Comparison of ENCODE assay signal across 17 cellular contexts in genomic region chr5:82881571-82882200, GRCh38.
DNase-seq lines count a peak whose midpoint lies in the region; ATAC-seq, FAIRE-seq and TF ChIP-seq lines count a peak whose summit lies in the region.
"Had no signal": no experiment of that assay in that cellular context is flagged by ENCODE, and none has a peak within 500 bp of the region (broad histone marks: within the 10 kb centered on the region; RNA-seq: fewer than 3 reads in every experiment).

No MANE protein-coding gene starts in this region.

- peak overlapping the region; percentile 11; the same call in 1 of the 2 replicates for H2AFZ ChIP-seq in KMS-11 (ENCODE audit: low read depth)

- H3K79me2 ChIP-seq in KMS-11 (ENCODE audit: insufficient read depth, low read depth), result no peaks in the 10 kb centered on the region

- H3K27me3 ChIP-seq in KMS-11 (ENCODE audit: insufficient read depth, low read depth) (no peaks in the 10 kb centered on the region), uterus (no peaks in the 10 kb centered on the region)
- H3K27me3 ChIP-seq: BLaER1, gastrocnemius medialis, spleen had no signal

- H3K4me3 ChIP-seq in KMS-11 (IDR thresholded peaks at IDR 0.05; ENCODE audit: insufficient read depth, low read depth, low read length) (no peak overlapping the region), uterus (no peak overlapping the region)
- H3K4me3 ChIP-seq: BLaER1, gastrocnemius medialis, spleen had no signal

- H4K20me1 ChIP-seq in KMS-11 (ENCODE audit: insufficient read depth), result no peaks in the 10 kb centered on the region
- H4K20me1 ChIP-seq: BLaER1 had no signal

- H3K4me2 ChIP-seq in KMS-11, result peak overlapping the region; percentile 47
- H3K4me2 ChIP-seq: BLaER1 had no signal

- H3K9ac ChIP-seq in KMS-11, result no peak overlapping the region
- H3K9ac ChIP-seq: BLaER1 had no signal

- peak; percentile 67 for FAIRE-seq in GM18507 (lab: Jason Lieb, UNC)
- FAIRE-seq: endometrium, islet of Langerhans had no signal

- TF ChIP-seq CTCF in KMS-11 (conservative IDR thresholded peaks at IDR 0.05; ENCODE audit: low read depth, low read length) (no peak), uterus (IDR thresholded peaks at IDR 0.05) (no peak)

- H3K36me3 ChIP-seq in KMS-11 (ENCODE audit: insufficient read depth), result no peaks in the 10 kb centered on the region
- H3K36me3 ChIP-seq in uterus, result no peaks in the 10 kb centered on the region
- H3K36me3 ChIP-seq: BLaER1, gastrocnemius medialis, spleen had no signal

- DNase-seq in GM18507 (ENCODE audit: extremely low spot score, insufficient read length, low read depth) (no peak), iPS-NIHi11 (ENCODE audit: low spot score) (no peak), left lobe of liver (ENCODE audit: low spot score) (no peak), UCSD-AML1 (lab: John Stamatoyannopoulos, UW; ENCODE audit: unreplicated experiment) (no peak), uterus (no peak)
- DNase-seq: DND-41, gastrocnemius medialis, HFFc6, midbrain, spleen had no signal

- no peaks in the 10 kb centered on the region for H3K9me3 ChIP-seq in uterus

- intact Hi-C loops in uterus (cut with DNase I; ENCODE audit: low total_unique reads), result no loop called here

- TF ChIP-seq POLR2A in uterus (IDR thresholded peaks at IDR 0.05), result no peak

- H3K4me1 ChIP-seq in KMS-11 (ENCODE audit: low read depth, poor library complexity, severe bottlenecking) (peaks cover 28% of the 10 kb centered on the region), uterus (no peaks in the 10 kb centered on the region)
- H3K4me1 ChIP-seq: gastrocnemius medialis had no signal

- H3K27ac ChIP-seq in KMS-11 (peak overlapping the region; percentile 7; the same call in 1 of the 2 replicates), uterus (no peak overlapping the region)
- H3K27ac ChIP-seq: BLaER1, gastrocnemius medialis, spleen had no signal

- ATAC-seq in GM19395 (IDR thresholded peaks at IDR 0.05; ENCODE audit: unreplicated experiment) (peak; percentile 51), HG02759 (IDR thresholded peaks at IDR 0.05; ENCODE audit: unreplicated experiment) (peak; percentile 35), left lobe of liver (no peak)
- ATAC-seq: gastrocnemius medialis, SK-N-SH treated with all-trans-retinoic acid at 6 μM for 48 hours had no signal
